31 cellular contexts compared by ENCODE assay signal in the genomic region with DNA sequence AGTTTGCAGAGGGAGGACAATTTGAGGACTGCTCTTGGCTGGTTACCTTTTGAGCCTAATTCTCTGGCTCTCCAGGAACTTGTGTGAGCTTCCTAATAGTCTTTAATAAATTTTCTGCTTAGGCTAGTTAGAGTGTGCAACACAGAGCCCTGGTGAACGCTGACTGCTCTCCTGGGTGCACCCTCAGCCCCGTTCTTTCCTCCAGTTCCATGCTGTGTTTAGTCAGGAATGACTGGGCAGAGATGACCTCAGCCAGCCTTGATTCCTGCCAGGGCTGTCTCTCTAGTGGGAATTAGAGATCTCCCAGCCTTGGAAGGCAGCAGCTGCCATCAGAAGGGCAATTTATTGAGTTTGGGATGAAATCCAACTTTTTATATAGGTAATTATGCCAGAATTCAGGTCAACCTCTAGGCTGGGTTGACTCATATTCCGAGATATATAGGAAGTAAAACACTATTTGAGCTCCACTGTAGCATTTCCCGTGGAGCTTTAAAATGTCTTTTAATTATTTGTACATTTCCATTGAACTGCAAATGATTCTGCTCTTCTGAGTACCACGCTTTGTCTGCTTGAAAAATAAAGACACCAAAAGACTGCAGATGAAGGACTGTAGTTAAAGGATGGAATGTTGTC.
DNase-seq lines count a peak whose midpoint lies in the region; ATAC-seq, FAIRE-seq and TF ChIP-seq lines count a peak whose summit lies in the region.
"Had no signal": no experiment of that assay in that cellular context is flagged by ENCODE, and none has a peak within 500 bp of the region (broad histone marks: within the 10 kb centered on the region; RNA-seq: fewer than 3 reads in every experiment).

No MANE protein-coding gene starts in this region.

- TF ChIP-seq POLR2A in A549 (IDR thresholded peaks at IDR 0.05; ENCODE audit: low read length) = no peak
- no peak for TF ChIP-seq POLR2A in lower leg skin (IDR thresholded peaks at IDR 0.05)

- no peak for TF ChIP-seq CTCF in A549 (IDR thresholded peaks at IDR 0.05)
- no peak for TF ChIP-seq CTCF in LNCaP clone FGC (IDR thresholded peaks at IDR 0.05; ENCODE audit: control insufficient read depth, extremely low read depth, insufficient read depth)
- TF ChIP-seq CTCF in RWPE1 (conservative IDR thresholded peaks at IDR 0.05; ENCODE audit: low read depth) = no peak
- no peak for TF ChIP-seq CTCF in lower leg skin (IDR thresholded peaks at IDR 0.05)

- TF ChIP-seq RAD21 in A549 (conservative IDR thresholded peaks at IDR 0.05 in 1 of 2, IDR thresholded peaks at IDR 0.05 in 1 of 2) = no peak

- ATAC-seq in A549 (peak; percentile 56 to 78; a peak in 4 of 6 replicates), GM19452 (IDR thresholded peaks at IDR 0.05; ENCODE audit: unreplicated experiment) (no peak), GM19467 (IDR thresholded peaks at IDR 0.05; ENCODE audit: unreplicated experiment) (no peak)
- ATAC-seq: gastrocnemius medialis, pancreas, T-cell had no signal

- POLR2A ChIA-PET in A549 (lab: Yijun Ruan, JAX) (no interaction called here), RWPE1 (lab: Yijun Ruan, JAX; ENCODE audit: low non-redundant PET) (no interaction called here)

- H3K4me3 ChIP-seq in A549 = no peak overlapping the region
- H3K4me3 ChIP-seq in LNCaP clone FGC (ENCODE audit: low read depth, low read length) = no peak overlapping the region
- H3K4me3 ChIP-seq in lower leg skin (ENCODE audit: low read depth, poor library complexity, severe bottlenecking) = no peak overlapping the region
- H3K4me3 ChIP-seq: BLaER1, esophagus muscularis mucosa, gastrocnemius medialis, GM23248, pancreas, SJCRH30, tibial nerve had no signal

- H3K9me3 ChIP-seq in A549 = no peaks in the 10 kb centered on the region
- H3K9me3 ChIP-seq: BLaER1, gastrocnemius medialis, pancreas, SJCRH30, tibial nerve had no signal

- H3K4me2 ChIP-seq in A549 = no peak overlapping the region
- H3K4me2 ChIP-seq: BLaER1 had no signal

- H3K4me1 ChIP-seq in A549 = peaks cover 3% of the 10 kb centered on the region; the same call in 1 of the 3 replicates
- H3K4me1 ChIP-seq: BLaER1, esophagus muscularis mucosa, gastrocnemius medialis, pancreas, SJCRH30, tibial nerve had no signal

- WGBS in A549 (ENCODE audit: missing lambda C conversion rate) = 25% methylated on average over 5 of the region's 5 CpGs
- 48 to 56% methylated on average over 5 of the region's 5 CpGs for WGBS in lower leg skin, 2 donors

- H3K27ac ChIP-seq in A549 = peak overlapping the region in 1 of 2 experiments; percentile 18; a peak in 1 of 6 replicates
- no peak overlapping the region for H3K27ac ChIP-seq in RWPE1
- H3K27ac ChIP-seq in epithelial cell of prostate = peak overlapping the region; percentile 77
- H3K27ac ChIP-seq: BLaER1, esophagus muscularis mucosa, gastrocnemius medialis, GM23248, HL-60, pancreas, SJCRH30, tibial nerve had no signal

- CTCF ChIA-PET in A549 (lab: Yijun Ruan, JAX) (interaction anchor here (1.1 kb wide), 1 partner anchor 17 kb away, joined by 4 read pairs; no protein-coding TSS in a partner anchor), RWPE1 (lab: Yijun Ruan, JAX) (no interaction called here)

- TF ChIP-seq EP300 in A549 (IDR thresholded peaks at IDR 0.05) = no peak

- DNase-seq in A549 (ENCODE audit: low read depth in 1 of 2, low spot score in 1 of 2) (peak in 1 of 2 experiments; percentile 11), LNCaP clone FGC (ENCODE audit: low read depth) (peak; percentile 27), RWPE1 (ENCODE audit: low spot score) (peak; percentile 60), epithelial cell of prostate (ENCODE audit: low read depth, low spot score) (no peak), lower leg skin (ENCODE audit: low spot score in 2 of 2) (no peak), HPDE6-E6E7 (ENCODE audit: extremely low spot score) (no peak)
- DNase-seq: ACHN; activated CD4-positive, alpha-beta T cell treated with anti-CD3 and anti-CD28 coated beads, Interleukin-2, amount 50 U/mL, for 48 hours; activated CD4-positive, CD25-positive, alpha-beta regulatory T cell; activated naive CD4-positive, alpha-beta T cell treated with anti-CD3 and anti-CD28 coated beads, Interleukin-2, amount 50 U/mL, for 16 hours; caudate nucleus; COR-L47; cortex of kidney; DND-41; gastrocnemius medialis; GM23248; HFFc6; NCI-H1417 treated with DMSO at 0.1 percent for 48 hours; NCI-H2081 treated with DMSO at 0.1 percent for 48 hours; pancreas; retina; SJCRH30; small intestine; stimulated activated CD8-positive, alpha-beta memory T cell treated with anti-CD3 and anti-CD28 coated beads, Interleukin-4, amount 100 ng/mL, for 48 hours; T-cell had no signal

- intact Hi-C loops in lower leg skin (cut with DNase I; ENCODE audit: low total_unique reads) = no loop called here

- no peak for FAIRE-seq in A549 (lab: Jason Lieb, UNC)
- FAIRE-seq: pancreas, small intestine had no signal

TF ChIP-seq in A549, 52 proteins besides CTCF, POLR2A, EP300 and RAD21 (continues in another document):
- TF ChIP-seq KDM1A (IDR thresholded peaks at IDR 0.05; ENCODE audit: low read depth) (no peak), HEYL (CRISPR knock-in tag; IDR thresholded peaks at IDR 0.05) (no peak), PBX3 (IDR thresholded peaks at IDR 0.05) (no peak), SMC3 (IDR thresholded peaks at IDR 0.05) (no peak), ZNF302 (CRISPR knock-in tag; IDR thresholded peaks at IDR 0.05) (no peak), NR3C1 (IDR thresholded peaks at IDR 0.05) (no peak), RNF2 (IDR thresholded peaks at IDR 0.05; ENCODE audit: borderline replicate concordance, low read depth) (no peak), MYC (IDR thresholded peaks at IDR 0.05; ENCODE audit: borderline replicate concordance, low read length) (no peak), BCL3 (IDR thresholded peaks at IDR 0.05) (no peak), RCOR1 (IDR thresholded peaks at IDR 0.05; ENCODE audit: low read depth, low read length) (no peak), REST (IDR thresholded peaks at IDR 0.05) (no peak), TFCP2L1 (CRISPR knock-in tag; IDR thresholded peaks at IDR 0.05) (no peak), GATA3 (IDR thresholded peaks at IDR 0.05; ENCODE audit: borderline replicate concordance) (no peak)
- TF ChIP-seq, protein P1, sequence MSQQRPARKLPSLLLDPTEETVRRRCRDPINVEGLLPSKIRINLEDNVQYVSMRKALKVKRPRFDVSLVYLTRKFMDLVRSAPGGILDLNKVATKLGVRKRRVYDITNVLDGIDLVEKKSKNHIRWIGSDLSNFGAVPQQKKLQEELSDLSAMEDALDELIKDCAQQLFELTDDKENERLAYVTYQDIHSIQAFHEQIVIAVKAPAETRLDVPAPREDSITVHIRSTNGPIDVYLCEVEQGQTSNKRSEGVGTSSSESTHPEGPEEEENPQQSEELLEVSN (IDR thresholded peaks at IDR 0.05; ENCODE audit: borderline replicate concordance, low read depth) = no peak
- TF ChIP-seq, protein P2, sequence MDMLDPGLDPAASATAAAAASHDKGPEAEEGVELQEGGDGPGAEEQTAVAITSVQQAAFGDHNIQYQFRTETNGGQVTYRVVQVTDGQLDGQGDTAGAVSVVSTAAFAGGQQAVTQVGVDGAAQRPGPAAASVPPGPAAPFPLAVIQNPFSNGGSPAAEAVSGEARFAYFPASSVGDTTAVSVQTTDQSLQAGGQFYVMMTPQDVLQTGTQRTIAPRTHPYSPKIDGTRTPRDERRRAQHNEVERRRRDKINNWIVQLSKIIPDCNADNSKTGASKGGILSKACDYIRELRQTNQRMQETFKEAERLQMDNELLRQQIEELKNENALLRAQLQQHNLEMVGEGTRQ (IDR thresholded peaks at IDR 0.05) = no peak

Comparison
In these comparisons a context has a peak if more than half of its experiments do, and no peak if none do; other contexts are left out.
1. ATAC-seq: peak in A549 (2 of 2); none in GM19452 (single experiment) and GM19467 (single experiment).
2. DNase-seq: peak in LNCaP clone FGC (single experiment) and RWPE1 (single experiment); none in epithelial cell of prostate (single experiment), lower leg skin (0 of 2) and HPDE6-E6E7 (single experiment).